In genomic region chr3:147113293-147114045, GRCh38 we compare ENCODE assay signal across 18 cellular contexts.
DNase-seq lines count a peak whose midpoint lies in the region; ATAC-seq lines count a peak whose summit lies in the region.
"Had no signal": no experiment of that assay in that cellular context is flagged by ENCODE, and none has a peak within 500 bp of the region (broad histone marks: within the 10 kb centered on the region; RNA-seq: fewer than 3 reads in every experiment).

No MANE protein-coding gene starts in this region.

- no peaks in the 10 kb centered on the region for H3K36me3 ChIP-seq in mesodermal cell (ENCODE audit: control insufficient read depth, insufficient read depth, low read length)
- H3K36me3 ChIP-seq: esophagus squamous epithelium, pancreas had no signal

- CTCF ChIA-PET in activated naive CD4-positive, alpha-beta T cell treated with anti-CD3 and anti-CD28 coated beads, Interleukin-2, amount 10 ng/mL, durations not matched to agents 7 days and 5 days (lab: Charles Lee) = no interaction called here

- H3K4me1 ChIP-seq in mesodermal cell (ENCODE audit: control insufficient read depth, insufficient read depth, low read length, poor library complexity, severe bottlenecking) = peaks cover 8% of the 10 kb centered on the region
- H3K4me1 ChIP-seq: esophagus squamous epithelium, pancreas had no signal

- no peak overlapping the region for H3K4me3 ChIP-seq in mesodermal cell (ENCODE audit: extremely low read depth, insufficient read depth, low read length, poor library complexity, severe bottlenecking)
- H3K4me3 ChIP-seq: esophagus squamous epithelium, pancreas had no signal

- H3K27ac Mint-ChIP-seq in activated naive CD4-positive, alpha-beta T cell treated with anti-CD3 and anti-CD28 coated beads, Interleukin-2, amount 10 ng/mL, durations not matched to agents 7 days and 5 days = no peak overlapping the region
- H3K27ac Mint-ChIP-seq: activated T-cell treated with anti-CD3 and anti-CD28 coated beads, Interleukin-2, amount 50 U/mL, for 24 hours; CD4-positive, alpha-beta memory T cell; H9 had no signal

- H3K9me3 ChIP-seq in mesodermal cell (ENCODE audit: control insufficient read depth, low read length) = peaks cover 4% of the 10 kb centered on the region
- H3K9me3 ChIP-seq: pancreas had no signal

- no peaks in the 10 kb centered on the region for H3K27me3 Mint-ChIP-seq in activated naive CD4-positive, alpha-beta T cell treated with anti-CD3 and anti-CD28 coated beads, Interleukin-2, amount 10 ng/mL, durations not matched to agents 7 days and 5 days
- H3K27me3 Mint-ChIP-seq: activated T-cell treated with anti-CD3 and anti-CD28 coated beads, Interleukin-2, amount 50 U/mL, for 24 hours; CD4-positive, alpha-beta memory T cell had no signal

- WGBS in mesodermal cell (ENCODE audit: insufficient coverage in 2 of 2), 2 experiments = 82 to 86% methylated on average over 1 of the region's 3 CpGs

- peak overlapping the region; percentile 52 for H3K27ac ChIP-seq in mesodermal cell (ENCODE audit: low read depth, low read length, severe bottlenecking)
- H3K27ac ChIP-seq: esophagus squamous epithelium, pancreas had no signal

- H3K9me3 Mint-ChIP-seq in activated naive CD4-positive, alpha-beta T cell treated with anti-CD3 and anti-CD28 coated beads, Interleukin-2, amount 10 ng/mL, durations not matched to agents 7 days and 5 days = no peaks in the 10 kb centered on the region
- H3K9me3 Mint-ChIP-seq: H9 had no signal

- no peaks in the 10 kb centered on the region for H3K36me3 Mint-ChIP-seq in activated naive CD4-positive, alpha-beta T cell treated with anti-CD3 and anti-CD28 coated beads, Interleukin-2, amount 10 ng/mL, durations not matched to agents 7 days and 5 days
- H3K36me3 Mint-ChIP-seq: CD4-positive, alpha-beta memory T cell had no signal

- H3K4me3 Mint-ChIP-seq in activated naive CD4-positive, alpha-beta T cell treated with anti-CD3 and anti-CD28 coated beads, Interleukin-2, amount 10 ng/mL, durations not matched to agents 7 days and 5 days = no peak overlapping the region
- H3K4me3 Mint-ChIP-seq: activated T-cell treated with anti-CD3 and anti-CD28 coated beads, Interleukin-2, amount 50 U/mL, for 24 hours; CD4-positive, alpha-beta memory T cell; H9 had no signal

- DNase-seq in COLO829 (ENCODE audit: low spot score) = peak; percentile 14
- DNase-seq in NCI-H226 = peak; percentile 95
- peak; percentile 48 for DNase-seq in cerebellar cortex (ENCODE audit: low spot score)
- no peak for DNase-seq in stimulated activated CD4-positive, alpha-beta T cell treated with anti-CD3 and anti-CD28 coated beads, Interleukin-2, amount 100 ng/mL, for 24 hours
- no peak for DNase-seq in activated naive CD4-positive, alpha-beta T cell treated with anti-CD3 and anti-CD28 coated beads, Interleukin-2, amount 10 ng/mL, durations not matched to agents 7 days and 5 days
- DNase-seq: activated CD4-positive, CD25-positive, alpha-beta regulatory T cell; activated T-cell treated with anti-CD3 and anti-CD28 coated beads, Interleukin-2, amount 50 U/mL, for 24 hours; aorta; CD4-positive, alpha-beta memory T cell; esophagus squamous epithelium; H9; NCI-H526 treated with DMSO at 0.1 percent for 48 hours; pancreas; stimulated activated CD4-positive, alpha-beta T cell treated with anti-CD3 and anti-CD28 coated beads, Interleukin-2, amount 100 ng/mL, for 48 hours; stimulated activated naive CD4-positive, alpha-beta T cell treated with Interleukin-2 at 50 U/mL for 16 hours had no signal

- no peak for ATAC-seq in GM21423 (IDR thresholded peaks at IDR 0.05; ENCODE audit: unreplicated experiment)
- ATAC-seq in GM18861 (IDR thresholded peaks at IDR 0.05; ENCODE audit: unreplicated experiment) = no peak
- ATAC-seq: pancreas had no signal

- H3K4me1 Mint-ChIP-seq in activated naive CD4-positive, alpha-beta T cell treated with anti-CD3 and anti-CD28 coated beads, Interleukin-2, amount 10 ng/mL, durations not matched to agents 7 days and 5 days = no peaks in the 10 kb centered on the region
- H3K4me1 Mint-ChIP-seq: CD4-positive, alpha-beta memory T cell; H9 had no signal

Comparison
In these comparisons a context has a peak if more than half of its experiments do, and no peak if none do; other contexts are left out.
1. DNase-seq: peak in COLO829 (single experiment), NCI-H226 (single experiment) and cerebellar cortex (single experiment); none in stimulated activated CD4-positive, alpha-beta T cell treated with anti-CD3 and anti-CD28 coated beads, Interleukin-2, amount 100 ng/mL, for 24 hours (0 of 2) and activated naive CD4-positive, alpha-beta T cell treated with anti-CD3 and anti-CD28 coated beads, Interleukin-2, amount 10 ng/mL, durations not matched to agents 7 days and 5 days (single experiment).